11 cellular contexts compared by ENCODE assay signal in the genomic region with DNA sequence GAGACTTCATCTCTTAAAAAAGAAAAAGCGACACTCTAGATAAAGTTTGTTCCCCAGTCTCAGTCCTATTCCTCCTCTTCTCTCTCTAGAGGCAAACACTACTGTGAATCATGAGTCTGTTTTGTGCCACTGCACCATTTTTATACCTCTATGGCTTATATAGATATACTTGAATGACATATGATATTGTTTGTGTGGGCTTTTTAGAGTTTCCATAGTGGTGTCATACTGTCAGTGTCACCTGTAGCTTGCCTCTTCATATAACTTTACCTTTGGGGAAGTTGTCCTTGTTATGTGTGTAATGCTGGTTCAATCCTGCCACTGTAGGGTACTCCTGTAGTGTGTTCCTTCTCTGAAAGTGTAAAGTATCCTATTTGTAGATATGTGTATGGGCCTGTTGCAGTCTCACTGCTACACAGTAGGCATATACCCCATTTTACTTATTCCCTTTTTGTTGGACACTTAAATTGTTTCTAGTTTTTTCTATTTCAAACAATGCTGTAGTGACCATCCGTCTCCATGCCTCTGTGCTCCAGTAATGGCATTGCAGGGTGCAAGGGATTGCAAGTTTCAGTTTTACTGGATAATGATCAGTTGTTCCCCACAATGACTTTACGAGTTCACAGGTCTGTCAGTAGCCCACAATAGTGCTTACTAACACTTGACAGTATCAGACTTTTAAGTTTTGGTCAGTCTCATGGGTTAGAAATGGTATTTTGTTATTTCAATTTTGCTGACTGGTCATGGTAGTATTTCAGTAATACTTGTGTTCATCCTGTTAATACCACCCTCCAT. TPM values are rescaled to one million over a fixed set of nuclear protein-coding genes. Genes with fewer than 3 reads are reported as not detected.
A peak's percentile ranks its signal among the peaks of the same experiment; 100 is the strongest.
DNase-seq lines count a peak whose midpoint lies in the region; ATAC-seq and TF ChIP-seq lines count a peak whose summit lies in the region.
"Had no signal": no experiment of that assay in that cellular context is flagged by ENCODE, and none has a peak within 500 bp of the region (broad histone marks: within the 10 kb centered on the region; RNA-seq: fewer than 3 reads in every experiment).

No MANE protein-coding gene starts in this region.

- H3K23ac ChIP-seq in mesenchymal stem cell (ENCODE audit: low read length in 2 of 2), result no peak overlapping the region

- H4K91ac ChIP-seq in mesenchymal stem cell (ENCODE audit: low read length), result no peak overlapping the region

- H3K18ac ChIP-seq in mesenchymal stem cell (ENCODE audit: low read depth in 1 of 2, low read length in 2 of 2), result no peak overlapping the region

- peak overlapping the region; percentile 4; the same call in 1 of the 2 replicates for H3K27ac ChIP-seq in ACC112 (ENCODE audit: low read depth, low read length)
- H3K27ac ChIP-seq in Karpas-422 (ENCODE audit: low read length), result no peak overlapping the region
- H3K27ac ChIP-seq in mesenchymal stem cell (ENCODE audit: low read length, poor library complexity, severe bottlenecking), result no peak overlapping the region

- H3K4me2 ChIP-seq in Karpas-422 (ENCODE audit: low read depth, low read length, poor library complexity, severe bottlenecking) (peak overlapping the region; percentile 99), mesenchymal stem cell (ENCODE audit: low read length, poor library complexity, severe bottlenecking) (peak overlapping the region; percentile 52)

- no peak overlapping the region for H2AK5ac ChIP-seq in mesenchymal stem cell (ENCODE audit: low read length, severe bottlenecking)

- H3K4me1 ChIP-seq in ACC112 (ENCODE audit: control insufficient read depth, insufficient read depth, low read length, unreplicated experiment) (peaks cover 31% of the 10 kb centered on the region), Karpas-422 (ENCODE audit: low read length) (peaks cover 44% of the 10 kb centered on the region), mesenchymal stem cell (ENCODE audit: control insufficient read depth, insufficient read depth, low read depth, low read length) (peaks cover 11% of the 10 kb centered on the region)

- H2BK12ac ChIP-seq in mesenchymal stem cell (ENCODE audit: low read length in 2 of 2), result no peak overlapping the region

- H3K36me3 ChIP-seq in ACC112 (ENCODE audit: insufficient read depth, low read length) (no peaks in the 10 kb centered on the region; the same call in 1 of the 2 replicates), Karpas-422 (ENCODE audit: insufficient read depth, low read length) (peaks cover 28% of the 10 kb centered on the region; the same call in 1 of the 2 replicates), mesenchymal stem cell (ENCODE audit: control insufficient read depth in 1 of 2, insufficient read depth in 2 of 2, low read depth in 1 of 2, low read length in 2 of 2) (peaks cover 13 to 53% of the 10 kb centered on the region in 2 experiments)

- no peaks in the 10 kb centered on the region for H3K27me3 ChIP-seq in ACC112 (ENCODE audit: insufficient read depth, low read length)
- H3K27me3 ChIP-seq in Karpas-422 (ENCODE audit: low read length), result no peaks in the 10 kb centered on the region
- H3K27me3 ChIP-seq in mesenchymal stem cell (ENCODE audit: control insufficient read depth in 1 of 2, insufficient read depth in 1 of 2, low read length in 2 of 2), result no peaks in the 10 kb centered on the region

- H2BK15ac ChIP-seq in mesenchymal stem cell (ENCODE audit: low read depth, poor library complexity, severe bottlenecking), result no peak overlapping the region

- H3K9ac ChIP-seq in Karpas-422 (ENCODE audit: low read length) (no peak overlapping the region), mesenchymal stem cell (ENCODE audit: low read length) (peak overlapping the region; percentile 41)

- in situ Hi-C loops in astrocyte of the cerebellum (cut with HindIII; ENCODE audit: low sequenced_read_pairs), result no loop called here

- no peaks in the 10 kb centered on the region for H4K20me1 ChIP-seq in Karpas-422 (ENCODE audit: insufficient read depth, low read depth, low read length)

- ATAC-seq in GM21825 (IDR thresholded peaks at IDR 0.05; ENCODE audit: unreplicated experiment), result no peak
- ATAC-seq in HG03175 (IDR thresholded peaks at IDR 0.05; ENCODE audit: unreplicated experiment), result no peak

- H3K9me3 ChIP-seq in Karpas-422 (ENCODE audit: low read length) (no peaks in the 10 kb centered on the region), mesenchymal stem cell (ENCODE audit: control insufficient read depth, low read length) (no peaks in the 10 kb centered on the region)

- H2BK5ac ChIP-seq in mesenchymal stem cell (ENCODE audit: low read depth, low read length, poor library complexity, severe bottlenecking), result no peak overlapping the region

- H3K79me1 ChIP-seq in mesenchymal stem cell (replicated peaks; ENCODE audit: low read length, poor library complexity, severe bottlenecking), result peaks cover 5% of the 10 kb centered on the region

- peaks cover 52% of the 10 kb centered on the region for H3K79me2 ChIP-seq in ACC112 (ENCODE audit: control insufficient read depth, insufficient read depth, low read length, unreplicated experiment)
- peaks cover 51% of the 10 kb centered on the region for H3K79me2 ChIP-seq in Karpas-422 (ENCODE audit: low read length)

- no peak overlapping the region for H3K4ac ChIP-seq in mesenchymal stem cell (ENCODE audit: low read depth in 1 of 2, low read length in 2 of 2)

- H2BK120ac ChIP-seq in mesenchymal stem cell (ENCODE audit: low read depth, low read length), result no peak overlapping the region

- H2AFZ ChIP-seq in ACC112 (ENCODE audit: low read length, unreplicated experiment), result no peak overlapping the region
- H2AFZ ChIP-seq in Karpas-422 (ENCODE audit: low read length), result no peak overlapping the region
- no peak overlapping the region for H2AFZ ChIP-seq in mesenchymal stem cell (ENCODE audit: low read depth, low read length)

- H3K14ac ChIP-seq in mesenchymal stem cell (ENCODE audit: low read length in 2 of 2), result no peak overlapping the region

- DNase-seq in Karpas-422 (no peak), astrocyte of the cerebellum (ENCODE audit: low read depth) (no peak), mesenchymal stem cell (peak; percentile 12), T1000 (lab: John Stamatoyannopoulos, UW) (no peak), NCI-H2107 treated with DMSO at 0.1 percent for 48 hours (lab: John Stamatoyannopoulos, UW; ENCODE audit: unreplicated experiment) (no peak)
- DNase-seq: DMS53, NCI-H1105 had no signal

- peak overlapping the region; percentile 58 for H3K4me3 ChIP-seq in ACC112 (ENCODE audit: low read depth, low read length)
- H3K4me3 ChIP-seq in Karpas-422 (ENCODE audit: low read length), result no peak overlapping the region
- peak overlapping the region; percentile 24 for H3K4me3 ChIP-seq in astrocyte of the cerebellum (ENCODE audit: low read depth, low read length)
- peak overlapping the region in 1 of 2 experiments; percentile 99 for H3K4me3 ChIP-seq in mesenchymal stem cell (ENCODE audit: insufficient read depth in 1 of 2, low read depth in 1 of 2, low read length in 2 of 2)

- no peak for TF ChIP-seq CTCF in astrocyte of the cerebellum (IDR thresholded peaks at IDR 0.05; ENCODE audit: low read depth, low read length, missing control alignments)

- WGBS in mesenchymal stem cell, result 85% methylated on average over 3 of the region's 3 CpGs

- no peaks in the 10 kb centered on the region for H3K9me2 ChIP-seq in Karpas-422 (replicated peaks; ENCODE audit: insufficient read depth, low read length)

- no peak overlapping the region for H4K8ac ChIP-seq in mesenchymal stem cell (ENCODE audit: low read length)

RNA-seq across cellular contexts. Expression of a gene that starts 2.7 kb away (rescaled TPM):
- 62.0 and 99.3 TPM in 2 replicates for total RNA-seq in Karpas-422 (2014; rRNA removed; shearing (Covaris generic); ENCODE audit: low replicate concordance)
- polyA plus RNA-seq in mesenchymal stem cell (2013, experiment 1 of 2), result 52.5 TPM
- polyA plus RNA-seq in mesenchymal stem cell (2013, experiment 2 of 2), result 50.4 TPM

RNA-seq across cellular contexts. Expression of a gene that starts 33.3 kb away (rescaled TPM):
- total RNA-seq in Karpas-422 (2014; rRNA removed; shearing (Covaris generic); ENCODE audit: low replicate concordance), result not detected in 2 replicates
- not detected for polyA plus RNA-seq in mesenchymal stem cell (2013, experiment 1 of 2)
- polyA plus RNA-seq in mesenchymal stem cell (2013, experiment 2 of 2), result not detected
- total RNA-seq: bronchial epithelial cell had no signal
